Comparison of ENCODE assay signal across 8 cellular contexts in genomic region chr19:49017666-49018351, GRCh38. TPM values are rescaled to one million over a fixed set of nuclear protein-coding genes. Genes with fewer than 3 reads are reported as not detected.
DNase-seq lines count a peak whose midpoint lies in the region; ATAC-seq and TF ChIP-seq lines count a peak whose summit lies in the region.

No MANE protein-coding gene starts in this region.

- no peaks in the 10 kb centered on the region for H3K36me3 ChIP-seq in CD8-positive, alpha-beta T cell (ENCODE audit: insufficient read depth, low read length)

- peak; percentile 71 for TF ChIP-seq CTCF in CD8-positive, alpha-beta T cell (IDR thresholded peaks at IDR 0.05)
- TF ChIP-seq CTCF in glutamatergic neuron (IDR thresholded peaks at IDR 0.05; ENCODE audit: partially characterized antibody, unreplicated experiment): peak; percentile 50

- peak overlapping the region; percentile 71 for H3K4me3 ChIP-seq in CD8-positive, alpha-beta T cell (ENCODE audit: low read depth, low read length)

- CTCF ChIA-PET in CD8-positive, alpha-beta T cell (lab: Charles Lee): interaction anchor here (0.8 to 2.7 kb wide), 9 partner anchors 9 to 117 kb away, joined by 3 to 20 read pairs (median 3); partner anchors contain the start of genes CGB7, GYS1 and RUVBL2

- H3K4me3 Mint-ChIP-seq in CD8-positive, alpha-beta T cell: peak overlapping the region; percentile 84
- H3K4me3 Mint-ChIP-seq in glutamatergic neuron (ENCODE audit: unreplicated experiment): no peak overlapping the region

- peak; percentile 86 for ATAC-seq in CD8-positive, alpha-beta T cell
- ATAC-seq in HG02623 (IDR thresholded peaks at IDR 0.05; ENCODE audit: unreplicated experiment): peak; percentile 52

- H3K27ac Mint-ChIP-seq in CD8-positive, alpha-beta T cell: no peak overlapping the region
- H3K27ac Mint-ChIP-seq in glutamatergic neuron (ENCODE audit: unreplicated experiment): no peak overlapping the region

- H3K9me3 ChIP-seq in CD8-positive, alpha-beta T cell (ENCODE audit: low read length): no peaks in the 10 kb centered on the region

- peaks cover 20% of the 10 kb centered on the region for H3K4me1 ChIP-seq in CD8-positive, alpha-beta T cell (ENCODE audit: insufficient read depth, low read length)

- no peaks in the 10 kb centered on the region for H3K27me3 Mint-ChIP-seq in CD8-positive, alpha-beta T cell (ENCODE audit: low read depth)
- H3K27me3 Mint-ChIP-seq in glutamatergic neuron (ENCODE audit: unreplicated experiment): peaks cover 11% of the 10 kb centered on the region

- peak overlapping the region; percentile 7 for H3K27ac ChIP-seq in CD8-positive, alpha-beta T cell (ENCODE audit: low read depth, low read length)

- intact Hi-C loops in CD8-positive, alpha-beta T cell (cut with DNase I, micrococcal nuclease): loop anchor here (2.0 kb wide), 2 partner anchors 25 to 67 kb away; partner anchors contain the start of genes GYS1 (in 2 of the 2), RUVBL2 (in 2 of the 2) and SNRNP70 (in 1 of the 2)

- H3K36me3 Mint-ChIP-seq in CD8-positive, alpha-beta T cell: peaks cover 15% of the 10 kb centered on the region
- no peaks in the 10 kb centered on the region for H3K36me3 Mint-ChIP-seq in glutamatergic neuron (ENCODE audit: unreplicated experiment)

- no peaks in the 10 kb centered on the region for H3K9me3 Mint-ChIP-seq in CD8-positive, alpha-beta T cell
- H3K9me3 Mint-ChIP-seq in glutamatergic neuron (ENCODE audit: unreplicated experiment): no peaks in the 10 kb centered on the region

- H3K27me3 ChIP-seq in CD8-positive, alpha-beta T cell (ENCODE audit: insufficient read depth, low read length): no peaks in the 10 kb centered on the region

- POLR2A ChIA-PET in CD8-positive, alpha-beta T cell (lab: Charles Lee): interaction anchor here (1.1 kb wide), 1 partner anchor 24 kb away, joined by 7 read pairs; the partner anchor contains the start of genes GYS1 and RUVBL2

- peaks cover 28% of the 10 kb centered on the region for H3K4me1 Mint-ChIP-seq in CD8-positive, alpha-beta T cell (ENCODE audit: low read depth)
- peaks cover 3% of the 10 kb centered on the region for H3K4me1 Mint-ChIP-seq in glutamatergic neuron (ENCODE audit: low read depth, unreplicated experiment)

- DNase-seq in CD8-positive, alpha-beta T cell: peak; percentile 50 to 80 (median 64)
- DNase-seq in SHP77 treated with DMSO at 0.1 percent for 48 hours (lab: John Stamatoyannopoulos, UW): peak; percentile 50
- peak in 3 of 4 experiments; percentile 22 to 63 (median 42) for DNase-seq in activated naive CD4-positive, alpha-beta T cell (lab: John Stamatoyannopoulos, UW)
- peak; percentile 76 for DNase-seq in glutamatergic neuron
- peak; percentile 29 for DNase-seq in pulmonary artery endothelial cell (ENCODE audit: low read depth, low spot score)
- DNase-seq in SKM-1 treated with dmso at 0.1 percent for 144 hours (lab: John Stamatoyannopoulos, UW; ENCODE audit: unreplicated experiment): no peak
- no peak for DNase-seq in GF-D8 (lab: John Stamatoyannopoulos, UW)

RNA-seq across cellular contexts. Expression of gene LHB, which starts 0.9 kb away (rescaled TPM):
- total RNA-seq in CD8-positive, alpha-beta T cell: not detected
- total RNA-seq in glutamatergic neuron (ENCODE audit: unreplicated experiment) (not detected), pulmonary artery endothelial cell (0.26 TPM in 1 of 2 replicates, not detected in the other)

RNA-seq across cellular contexts. Expression of gene CGB3, which starts 6.3 kb away (rescaled TPM):
- not detected for total RNA-seq in CD8-positive, alpha-beta T cell
- total RNA-seq in glutamatergic neuron (ENCODE audit: unreplicated experiment): not detected
- total RNA-seq in pulmonary artery endothelial cell: not detected in 2 replicates

RNA-seq across cellular contexts. Expression of gene CGB2, which starts 13.9 kb away (rescaled TPM):
- not detected for total RNA-seq in CD8-positive, alpha-beta T cell
- total RNA-seq in glutamatergic neuron (ENCODE audit: unreplicated experiment) (not detected), pulmonary artery endothelial cell (not detected in 2 replicates)

RNA-seq across cellular contexts. Expression of gene CGB1, which starts 18.9 kb away (rescaled TPM):
- not detected for total RNA-seq in CD8-positive, alpha-beta T cell
- total RNA-seq in glutamatergic neuron (ENCODE audit: unreplicated experiment) (not detected), pulmonary artery endothelial cell (not detected in 2 replicates)

RNA-seq across cellular contexts. Expression of gene RUVBL2, which starts 24.1 kb away (rescaled TPM):
- total RNA-seq in CD8-positive, alpha-beta T cell: 10 to 100 TPM; 10.5 to 11.5 TPM
- total RNA-seq in glutamatergic neuron (ENCODE audit: unreplicated experiment) (60.9 TPM), pulmonary artery endothelial cell (376 and 391 TPM in 2 replicates)

Comparison
In these comparisons a context has a peak if more than half of its experiments do, and no peak if none do; other contexts are left out.
1. DNase-seq: peak in CD8-positive, alpha-beta T cell (7 of 7), SHP77 treated with DMSO at 0.1 percent for 48 hours (single experiment), activated naive CD4-positive, alpha-beta T cell (3 of 4), glutamatergic neuron (single experiment) and pulmonary artery endothelial cell (single experiment); none in SKM-1 treated with dmso at 0.1 percent for 144 hours (single experiment) and GF-D8 (single experiment).